Comparison of ENCODE assay signal across 2 cellular contexts in the genomic region with DNA sequence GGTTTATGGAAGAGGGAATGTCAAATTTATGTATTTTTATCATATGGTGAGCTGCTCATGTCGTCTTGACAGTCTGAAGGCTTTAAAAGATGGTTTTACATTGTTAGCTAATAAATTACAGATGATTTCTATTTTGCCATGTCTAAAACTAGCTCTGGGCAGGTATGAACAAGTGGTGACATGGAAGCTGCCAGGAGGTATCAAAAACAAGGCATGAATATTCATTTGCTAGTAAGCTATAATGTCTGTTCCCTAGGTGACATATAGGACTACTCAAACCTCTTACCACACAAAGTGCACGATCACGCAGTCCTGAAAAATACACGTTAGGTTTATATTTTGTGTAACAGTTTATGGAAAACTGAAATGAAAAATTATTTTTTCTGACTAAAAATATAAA.
TF ChIP-seq lines count a peak whose summit lies in the region.

No MANE protein-coding gene starts in this region.

TF ChIP-seq in HepG2, 621 proteins besides CTCF, POLR2A, EP300 and RAD21:
- TF ChIP-seq ZNF747 (CRISPR knock-in tag; IDR thresholded peaks at IDR 0.05; ENCODE audit: borderline replicate concordance) = no peak
- no peak for TF ChIP-seq ZNF558 (CRISPR knock-in tag; IDR thresholded peaks at IDR 0.05; ENCODE audit: borderline replicate concordance)
- no peak for TF ChIP-seq ZNF24 (IDR thresholded peaks at IDR 0.05)
TF ChIP-seq in HepG2: peak in this region for 0.

TF ChIP-seq in GM12878, 131 proteins besides CTCF, POLR2A, EP300 and RAD21:
- TF ChIP-seq TARDBP (IDR thresholded peaks at IDR 0.05; ENCODE audit: borderline replicate concordance) = no peak
- no peak for TF ChIP-seq GABPA (IDR thresholded peaks at IDR 0.05; ENCODE audit: low read depth)
- TF ChIP-seq BRCA1 (IDR thresholded peaks at IDR 0.05; ENCODE audit: low read depth, low read length) = no peak
- TF ChIP-seq CBX5 (IDR thresholded peaks at IDR 0.05; ENCODE audit: low read depth) = no peak
- TF ChIP-seq, protein P1, sequence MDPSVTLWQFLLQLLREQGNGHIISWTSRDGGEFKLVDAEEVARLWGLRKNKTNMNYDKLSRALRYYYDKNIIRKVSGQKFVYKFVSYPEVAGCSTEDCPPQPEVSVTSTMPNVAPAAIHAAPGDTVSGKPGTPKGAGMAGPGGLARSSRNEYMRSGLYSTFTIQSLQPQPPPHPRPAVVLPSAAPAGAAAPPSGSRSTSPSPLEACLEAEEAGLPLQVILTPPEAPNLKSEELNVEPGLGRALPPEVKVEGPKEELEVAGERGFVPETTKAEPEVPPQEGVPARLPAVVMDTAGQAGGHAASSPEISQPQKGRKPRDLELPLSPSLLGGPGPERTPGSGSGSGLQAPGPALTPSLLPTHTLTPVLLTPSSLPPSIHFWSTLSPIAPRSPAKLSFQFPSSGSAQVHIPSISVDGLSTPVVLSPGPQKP (IDR thresholded peaks at IDR 0.05; ENCODE audit: low read depth, low read length) = no peak
- no peak for TF ChIP-seq EZH2 (IDR thresholded peaks at IDR 0.05; ENCODE audit: borderline replicate concordance, control insufficient read depth, low read depth, low read length)
- no peak for TF ChIP-seq BCL11A (IDR thresholded peaks at IDR 0.05; ENCODE audit: low read depth, low read length)
- no peak for TF ChIP-seq FOS (IDR thresholded peaks at IDR 0.05; ENCODE audit: borderline replicate concordance, extremely low read depth, insufficient read length)
- no peak for TF ChIP-seq KAT2A (conservative IDR thresholded peaks at IDR 0.05; ENCODE audit: control insufficient read depth, low read depth, low read length)
- no peak for TF ChIP-seq BACH1 (IDR thresholded peaks at IDR 0.05; ENCODE audit: borderline replicate concordance)
- TF ChIP-seq, protein P2, sequence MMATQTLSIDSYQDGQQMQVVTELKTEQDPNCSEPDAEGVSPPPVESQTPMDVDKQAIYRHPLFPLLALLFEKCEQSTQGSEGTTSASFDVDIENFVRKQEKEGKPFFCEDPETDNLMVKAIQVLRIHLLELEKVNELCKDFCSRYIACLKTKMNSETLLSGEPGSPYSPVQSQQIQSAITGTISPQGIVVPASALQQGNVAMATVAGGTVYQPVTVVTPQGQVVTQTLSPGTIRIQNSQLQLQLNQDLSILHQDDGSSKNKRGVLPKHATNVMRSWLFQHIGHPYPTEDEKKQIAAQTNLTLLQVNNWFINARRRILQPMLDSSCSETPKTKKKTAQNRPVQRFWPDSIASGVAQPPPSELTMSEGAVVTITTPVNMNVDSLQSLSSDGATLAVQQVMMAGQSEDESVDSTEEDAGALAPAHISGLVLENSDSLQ (IDR thresholded peaks at IDR 0.05) = no peak
- no peak for TF ChIP-seq NFXL1 (IDR thresholded peaks at IDR 0.05; ENCODE audit: borderline replicate concordance)
- no peak for TF ChIP-seq RUNX3 (IDR thresholded peaks at IDR 0.05; ENCODE audit: low read length)
- TF ChIP-seq HDGF (IDR thresholded peaks at IDR 0.05) = no peak
- no peak for TF ChIP-seq ZNF207 (IDR thresholded peaks at IDR 0.05; ENCODE audit: borderline replicate concordance)
- TF ChIP-seq POLR2AphosphoS2 (IDR thresholded peaks at IDR 0.05; ENCODE audit: low read depth, low read length) = no peak
- no peak for TF ChIP-seq STAT1 (conservative IDR thresholded peaks at IDR 0.05)
- TF ChIP-seq MXI1 (IDR thresholded peaks at IDR 0.05; ENCODE audit: low read depth, low read length) = no peak
- TF ChIP-seq, protein P3, sequence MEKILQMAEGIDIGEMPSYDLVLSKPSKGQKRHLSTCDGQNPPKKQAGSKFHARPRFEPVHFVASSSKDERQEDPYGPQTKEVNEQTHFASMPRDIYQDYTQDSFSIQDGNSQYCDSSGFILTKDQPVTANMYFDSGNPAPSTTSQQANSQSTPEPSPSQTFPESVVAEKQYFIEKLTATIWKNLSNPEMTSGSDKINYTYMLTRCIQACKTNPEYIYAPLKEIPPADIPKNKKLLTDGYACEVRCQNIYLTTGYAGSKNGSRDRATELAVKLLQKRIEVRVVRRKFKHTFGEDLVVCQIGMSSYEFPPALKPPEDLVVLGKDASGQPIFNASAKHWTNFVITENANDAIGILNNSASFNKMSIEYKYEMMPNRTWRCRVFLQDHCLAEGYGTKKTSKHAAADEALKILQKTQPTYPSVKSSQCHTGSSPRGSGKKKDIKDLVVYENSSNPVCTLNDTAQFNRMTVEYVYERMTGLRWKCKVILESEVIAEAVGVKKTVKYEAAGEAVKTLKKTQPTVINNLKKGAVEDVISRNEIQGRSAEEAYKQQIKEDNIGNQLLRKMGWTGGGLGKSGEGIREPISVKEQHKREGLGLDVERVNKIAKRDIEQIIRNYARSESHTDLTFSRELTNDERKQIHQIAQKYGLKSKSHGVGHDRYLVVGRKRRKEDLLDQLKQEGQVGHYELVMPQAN (conservative IDR thresholded peaks at IDR 0.05) = no peak
TF ChIP-seq in GM12878: peak in this region for 0.
